ENCODE assay signal across 14 cellular contexts in the genomic region with DNA sequence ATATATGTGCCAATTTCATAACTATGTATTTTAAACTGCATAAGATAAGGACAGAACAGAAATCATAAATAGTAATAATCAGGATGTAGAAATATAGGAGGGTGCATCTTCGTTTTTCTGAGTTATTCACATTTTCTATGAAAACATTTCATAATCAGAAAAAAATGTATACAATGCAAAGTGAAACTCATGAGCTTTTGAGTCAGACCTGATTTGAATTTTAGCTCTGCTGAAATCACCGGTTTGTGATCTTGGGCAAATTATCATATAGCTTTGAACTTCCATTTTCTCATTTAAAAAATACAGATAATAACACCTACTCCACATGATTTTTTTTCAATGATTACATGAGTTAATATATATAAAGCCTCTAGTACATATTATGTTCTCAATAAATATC.
"Had no signal": no experiment of that assay in that cellular context is flagged by ENCODE, and none has a peak within 500 bp of the region (broad histone marks: within the 10 kb centered on the region; RNA-seq: fewer than 3 reads in every experiment).

No MANE protein-coding gene starts in this region.

- DNase-seq: activated CD4-positive, alpha-beta T cell treated with anti-CD3 and anti-CD28 coated beads, Interleukin-2, amount 50 U/mL, for 4 hours; activated naive CD4-positive, alpha-beta T cell; activated T-cell treated with anti-CD3 and anti-CD28 coated beads for 4 hours; caudate nucleus; effector CD4-positive, alpha-beta T cell; esophagus squamous epithelium; head of caudate nucleus; immature natural killer cell; left cardiac atrium; lower lobe of right lung; midbrain; stimulated activated naive B cell treated with anti-CD40 and anti-IgM and Interleukin-4, amounts not matched to agents 10 μg/mL and 1 μg/mL and 100 μg/mL, for 72 hours; thyroid gland had no signal

- H3K9me3 ChIP-seq: esophagus squamous epithelium, lower lobe of right lung, thyroid gland had no signal

- H3K27ac ChIP-seq: coronary artery, esophagus squamous epithelium, lower lobe of right lung, thyroid gland had no signal

- ATAC-seq: left cardiac atrium; lower lobe of right lung; stimulated activated naive B cell treated with anti-CD40 and anti-IgM and Interleukin-4, amounts not matched to agents 10 μg/mL and 1 μg/mL and 100 μg/mL, for 72 hours had no signal

- H3K27me3 ChIP-seq: esophagus squamous epithelium, thyroid gland had no signal

- H3K4me3 ChIP-seq: coronary artery, esophagus squamous epithelium, lower lobe of right lung, thyroid gland had no signal

- H3K36me3 ChIP-seq: esophagus squamous epithelium, lower lobe of right lung, thyroid gland had no signal

- H3K4me1 ChIP-seq: esophagus squamous epithelium, lower lobe of right lung had no signal
